13 cellular contexts compared by ENCODE assay signal in the genomic region with DNA sequence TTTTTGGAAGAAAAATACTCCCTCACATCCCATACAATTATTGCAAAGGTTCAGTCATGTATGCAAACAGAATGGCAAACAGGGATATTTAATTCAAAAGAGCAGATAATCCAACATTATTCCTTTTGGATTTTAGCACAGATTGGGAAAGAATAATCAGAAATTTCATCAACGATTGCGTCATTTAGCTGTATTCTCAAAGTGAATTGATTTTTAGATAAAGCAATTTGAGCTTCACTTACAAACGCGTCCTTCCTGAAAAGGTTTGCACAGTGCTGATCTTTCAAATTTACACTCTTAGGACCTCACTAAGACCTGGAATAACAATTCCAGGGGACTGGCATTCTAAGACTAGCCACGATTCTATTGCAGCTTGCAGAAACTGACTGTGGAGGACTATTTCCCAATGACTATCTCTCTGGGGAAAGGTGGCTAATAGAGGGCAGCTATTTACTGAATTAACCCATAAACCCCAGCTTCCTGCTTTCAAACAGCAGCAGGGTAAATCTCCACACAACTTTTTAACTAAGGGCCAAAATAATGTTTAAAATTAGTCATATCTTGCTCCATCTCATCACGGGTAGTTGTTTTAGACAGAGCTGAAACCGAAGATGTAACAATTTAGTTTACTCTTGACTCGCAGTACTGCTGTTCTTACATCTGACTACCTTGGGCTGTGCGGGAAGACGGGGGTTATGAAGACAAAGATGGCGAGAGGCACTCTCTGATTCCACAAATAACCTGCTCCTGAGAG.
DNase-seq lines count a peak whose midpoint lies in the region; ATAC-seq and TF ChIP-seq lines count a peak whose summit lies in the region.
"Had no signal": no experiment of that assay in that cellular context is flagged by ENCODE, and none has a peak within 500 bp of the region (broad histone marks: within the 10 kb centered on the region; RNA-seq: fewer than 3 reads in every experiment).

No MANE protein-coding gene starts in this region.

- peak overlapping the region; percentile 15 for H3K4me2 ChIP-seq in smooth muscle cell
- H3K4me2 ChIP-seq: SK-N-SH had no signal

- no peaks in the 10 kb centered on the region for H3K9me3 Mint-ChIP-seq in activated T-helper 2 cell treated with anti-CD3 and anti-CD28 coated beads, Interferon-gamma antibody, Interleukin-2, Interleukin-4, amounts not matched to agents 10 μg/mL and 5 μg/mL and 100 μg/mL, durations not matched to agents 14 hours and 24 hours and 36 hours
- H3K9me3 Mint-ChIP-seq: CD8-positive, alpha-beta memory T cell; natural killer cell treated with Interleukin-12 subunit alpha and Interleukin-12 subunit beta and Interleukin-15 and Interleukin-18, amount 100 ng/mL, for 72 hours had no signal

- no peak overlapping the region for H3K27ac Mint-ChIP-seq in activated T-helper 2 cell treated with anti-CD3 and anti-CD28 coated beads, Interferon-gamma antibody, Interleukin-2, Interleukin-4, amounts not matched to agents 10 μg/mL and 5 μg/mL and 100 μg/mL, durations not matched to agents 14 hours and 24 hours and 36 hours
- H3K27ac Mint-ChIP-seq: natural killer cell treated with Interleukin-12 subunit alpha and Interleukin-12 subunit beta and Interleukin-15 and Interleukin-18, amount 100 ng/mL, for 72 hours had no signal

- H3K4me1 ChIP-seq in adipocyte (ENCODE audit: control insufficient read depth, insufficient read depth, low read length) (peaks cover 39% of the 10 kb centered on the region), smooth muscle cell (ENCODE audit: low read depth) (no peaks in the 10 kb centered on the region)

- DNase-seq in adipocyte (ENCODE audit: low read depth), result peak; percentile 27
- no peak for DNase-seq in smooth muscle cell (lab: John Stamatoyannopoulos, UW; ENCODE audit: unreplicated experiment)
- DNase-seq in activated T-helper 2 cell treated with anti-CD3 and anti-CD28 coated beads, Interferon-gamma antibody, Interleukin-2, Interleukin-4, amounts not matched to agents 10 μg/mL and 5 μg/mL and 100 μg/mL, durations not matched to agents 14 hours and 24 hours and 36 hours (ENCODE audit: low spot score), result no peak
- DNase-seq in activated T-cell treated with anti-CD3 and anti-CD28 coated beads, Interleukin-2, amount 50 U/mL, for 1 hour, result no peak
- DNase-seq in NCI-H1436 (lab: John Stamatoyannopoulos, UW), result no peak
- no peak for DNase-seq in activated T-cell treated with anti-CD3 and anti-CD28 coated beads for 4 hours
- DNase-seq: activated effector memory CD4-positive, alpha-beta T cell treated with anti-CD3 and anti-CD28 coated beads, Interleukin-2, amount 50 U/mL, for 16 hours; CD8-positive, alpha-beta memory T cell; SK-N-SH had no signal

- ATAC-seq in GM19023 (IDR thresholded peaks at IDR 0.05; ENCODE audit: unreplicated experiment) (peak; percentile 67), HG03039 (IDR thresholded peaks at IDR 0.05; ENCODE audit: unreplicated experiment) (peak; percentile 52)
- ATAC-seq: natural killer cell treated with Interleukin-12 subunit alpha and Interleukin-12 subunit beta and Interleukin-15 and Interleukin-18, amount 100 ng/mL, for 72 hours had no signal

- peak overlapping the region; percentile 6 for H3K27ac ChIP-seq in smooth muscle cell (ENCODE audit: low read depth)
- H3K27ac ChIP-seq: cardiac muscle cell had no signal

- H3K9me3 ChIP-seq in adipocyte (ENCODE audit: control insufficient read depth, low read length), result no peaks in the 10 kb centered on the region
- no peaks in the 10 kb centered on the region for H3K9me3 ChIP-seq in smooth muscle cell (replicated peaks; ENCODE audit: low read depth)
- H3K9me3 ChIP-seq: SK-N-SH had no signal

- H3K79me2 ChIP-seq in smooth muscle cell (ENCODE audit: low read depth), result peaks cover 6% of the 10 kb centered on the region

- WGBS in smooth muscle cell (ENCODE audit: low lambda C conversion rate), result 80% methylated on average over 11 of the region's 11 CpGs

- H3K4me3 ChIP-seq in adipocyte (ENCODE audit: low read length) (peak overlapping the region; percentile 46), smooth muscle cell (no peak overlapping the region)
- H3K4me3 ChIP-seq: cardiac muscle cell had no signal

- no peaks in the 10 kb centered on the region for H4K20me1 ChIP-seq in smooth muscle cell (ENCODE audit: low read depth)

- no peaks in the 10 kb centered on the region for H3F3A ChIP-seq in smooth muscle cell (ENCODE audit: low read depth)

- no peaks in the 10 kb centered on the region for H3K27me3 Mint-ChIP-seq in activated T-helper 2 cell treated with anti-CD3 and anti-CD28 coated beads, Interferon-gamma antibody, Interleukin-2, Interleukin-4, amounts not matched to agents 10 μg/mL and 5 μg/mL and 100 μg/mL, durations not matched to agents 14 hours and 24 hours and 36 hours (ENCODE audit: low read depth)
- H3K27me3 Mint-ChIP-seq: CD8-positive, alpha-beta memory T cell; natural killer cell treated with Interleukin-12 subunit alpha and Interleukin-12 subunit beta and Interleukin-15 and Interleukin-18, amount 100 ng/mL, for 72 hours had no signal

- H2AFZ ChIP-seq in smooth muscle cell (ENCODE audit: low read depth), result no peak overlapping the region

- H3K36me3 ChIP-seq in adipocyte (ENCODE audit: control insufficient read depth, insufficient read depth, low read length, severe bottlenecking), result peaks cover 10% of the 10 kb centered on the region
- no peaks in the 10 kb centered on the region for H3K36me3 ChIP-seq in smooth muscle cell (ENCODE audit: low read depth)
- H3K36me3 ChIP-seq: cardiac muscle cell had no signal

- H3K9ac ChIP-seq in adipocyte (ENCODE audit: low read length) (peak overlapping the region; percentile 35), smooth muscle cell (ENCODE audit: low read depth) (no peak overlapping the region)
- H3K9ac ChIP-seq: SK-N-SH had no signal

- intact Hi-C loops in activated T-helper 2 cell treated with anti-CD3 and anti-CD28 coated beads, Interferon-gamma antibody, Interleukin-2, Interleukin-4, amounts not matched to agents 10 μg/mL and 5 μg/mL and 100 μg/mL, durations not matched to agents 14 hours and 24 hours and 36 hours (cut with micrococcal nuclease), result no loop called here

- no peak for TF ChIP-seq CTCF in smooth muscle cell (IDR thresholded peaks at IDR 0.05; ENCODE audit: borderline replicate concordance, insufficient read depth, poor library complexity, severe bottlenecking)

- H3K4me1 Mint-ChIP-seq in activated T-helper 2 cell treated with anti-CD3 and anti-CD28 coated beads, Interferon-gamma antibody, Interleukin-2, Interleukin-4, amounts not matched to agents 10 μg/mL and 5 μg/mL and 100 μg/mL, durations not matched to agents 14 hours and 24 hours and 36 hours (ENCODE audit: low read depth), result peaks cover 25% of the 10 kb centered on the region

- no peak overlapping the region for H3K4me3 Mint-ChIP-seq in activated T-helper 2 cell treated with anti-CD3 and anti-CD28 coated beads, Interferon-gamma antibody, Interleukin-2, Interleukin-4, amounts not matched to agents 10 μg/mL and 5 μg/mL and 100 μg/mL, durations not matched to agents 14 hours and 24 hours and 36 hours (ENCODE audit: low read depth)
- H3K4me3 Mint-ChIP-seq: CD8-positive, alpha-beta memory T cell; natural killer cell treated with Interleukin-12 subunit alpha and Interleukin-12 subunit beta and Interleukin-15 and Interleukin-18, amount 100 ng/mL, for 72 hours had no signal

- H3K36me3 Mint-ChIP-seq in activated T-helper 2 cell treated with anti-CD3 and anti-CD28 coated beads, Interferon-gamma antibody, Interleukin-2, Interleukin-4, amounts not matched to agents 10 μg/mL and 5 μg/mL and 100 μg/mL, durations not matched to agents 14 hours and 24 hours and 36 hours (ENCODE audit: low read depth), result peaks cover 31% of the 10 kb centered on the region
- H3K36me3 Mint-ChIP-seq: natural killer cell treated with Interleukin-12 subunit alpha and Interleukin-12 subunit beta and Interleukin-15 and Interleukin-18, amount 100 ng/mL, for 72 hours had no signal

- no peaks in the 10 kb centered on the region for H3K27me3 ChIP-seq in adipocyte (replicated peaks; ENCODE audit: control insufficient read depth, insufficient read depth, low read length)
- H3K27me3 ChIP-seq in smooth muscle cell (ENCODE audit: low read depth), result no peaks in the 10 kb centered on the region
- H3K27me3 ChIP-seq: cardiac muscle cell had no signal
